Comparison of ENCODE assay signal across 8 cellular contexts in the genomic region with DNA sequence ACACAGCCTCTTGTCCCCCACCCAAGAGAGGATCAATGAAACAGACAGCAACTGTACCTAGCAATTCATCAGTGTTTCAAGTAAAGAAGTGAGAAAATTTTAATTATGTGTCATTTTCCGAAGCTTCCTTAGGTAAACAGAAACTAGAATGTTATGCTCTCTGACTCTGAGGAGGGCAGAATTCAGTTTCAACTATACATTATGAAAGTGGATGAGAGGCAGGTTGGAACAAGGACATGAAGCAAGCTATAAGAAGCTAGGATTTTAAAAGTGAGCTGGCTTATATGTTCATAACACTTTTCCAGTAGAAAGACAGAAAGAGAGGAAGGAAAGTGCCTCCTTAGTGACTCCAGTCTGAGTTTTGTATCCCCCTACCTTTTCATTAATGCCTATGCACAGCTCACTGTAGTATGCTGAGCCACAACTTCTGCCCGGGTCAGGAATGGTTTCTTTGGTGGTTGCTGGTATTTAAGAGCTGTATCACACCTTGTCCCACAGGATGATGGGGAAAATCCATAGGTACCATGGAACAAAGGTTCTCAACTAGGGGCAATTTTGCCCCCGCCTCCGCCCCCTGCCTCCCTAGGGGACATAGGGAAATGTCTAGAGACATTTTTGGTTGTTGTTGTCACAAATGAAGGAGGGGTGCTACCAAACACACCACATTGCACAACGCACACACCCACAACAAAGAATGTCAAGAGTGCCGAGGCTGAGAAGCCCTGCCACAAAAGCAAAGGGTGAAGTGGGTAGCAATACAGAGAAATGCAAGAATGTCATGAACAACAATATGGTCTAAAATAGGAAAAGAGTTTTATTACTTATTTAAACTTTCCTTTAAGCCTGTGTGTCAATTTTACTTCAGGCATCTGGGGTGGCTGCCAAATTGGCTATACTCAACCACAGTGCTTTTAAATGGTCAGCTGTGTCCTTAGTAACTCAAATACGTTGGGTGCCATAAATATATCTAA.
DNase-seq lines count a peak whose midpoint lies in the region; ATAC-seq, FAIRE-seq and TF ChIP-seq lines count a peak whose summit lies in the region.
"Had no signal": no experiment of that assay in that cellular context is flagged by ENCODE, and none has a peak within 500 bp of the region (broad histone marks: within the 10 kb centered on the region; RNA-seq: fewer than 3 reads in every experiment).

No MANE protein-coding gene starts in this region.

- no peak overlapping the region for H3K4me3 Mint-ChIP-seq in astrocyte (ENCODE audit: unreplicated experiment)
- H3K4me3 Mint-ChIP-seq in stimulated activated naive B cell treated with anti-CD40 and anti-IgM and Interleukin-4, amounts not matched to agents 10 μg/mL and 1 μg/mL and 100 μg/mL, for 72 hours: peak overlapping the region in 1 of 2 donors; percentile 42

- no peak for FAIRE-seq in astrocyte (lab: Jason Lieb, UNC)

- no peaks in the 10 kb centered on the region for H3K27me3 ChIP-seq in astrocyte (ENCODE audit: insufficient read depth, low read length)
- H3K27me3 ChIP-seq in gastroesophageal sphincter: no peaks in the 10 kb centered on the region

- peak; percentile 40 for DNase-seq in astrocyte (ENCODE audit: low read depth)
- no peak for DNase-seq in stimulated activated naive B cell treated with anti-CD40 and anti-IgM and Interleukin-4, amounts not matched to agents 10 μg/mL and 1 μg/mL and 100 μg/mL, for 72 hours
- DNase-seq in NCI-H1092 treated with DMSO at 0.1 percent for 48 hours (lab: John Stamatoyannopoulos, UW): no peak
- DNase-seq in GM19240 (ENCODE audit: insufficient read length, low spot score): no peak

- H2AFZ ChIP-seq in astrocyte (ENCODE audit: low read depth, low read length): no peak overlapping the region

- TF ChIP-seq EP300 in gastroesophageal sphincter (IDR thresholded peaks at IDR 0.05): no peak

- H3K4me1 Mint-ChIP-seq in astrocyte (ENCODE audit: low read depth, unreplicated experiment): peaks cover 12% of the 10 kb centered on the region
- H3K4me1 Mint-ChIP-seq in stimulated activated naive B cell treated with anti-CD40 and anti-IgM and Interleukin-4, amounts not matched to agents 10 μg/mL and 1 μg/mL and 100 μg/mL, for 72 hours: peaks cover 14 to 15% of the 10 kb centered on the region in 2 donors

- no peak overlapping the region for H3K27ac ChIP-seq in astrocyte (ENCODE audit: low read depth, low read length)
- peak overlapping the region in 2 of 4 donors; percentile 15 to 32 for H3K27ac ChIP-seq in gastroesophageal sphincter
- H3K27ac ChIP-seq: SK-N-MC had no signal

- peaks cover 8% of the 10 kb centered on the region for H4K20me1 ChIP-seq in astrocyte (ENCODE audit: insufficient read depth, low read length)

- 54 to 56% methylated on average over 4 to 5 of the region's 7 CpGs for WGBS in gastroesophageal sphincter (ENCODE audit: low coverage in 1 of 2), 2 donors

- no peak overlapping the region for H3K9ac ChIP-seq in astrocyte (ENCODE audit: low read length)

- H3K27ac Mint-ChIP-seq in astrocyte (ENCODE audit: unreplicated experiment): no peak overlapping the region
- peak overlapping the region; percentile 53 for H3K27ac Mint-ChIP-seq in stimulated activated naive B cell treated with anti-CD40 and anti-IgM and Interleukin-4, amounts not matched to agents 10 μg/mL and 1 μg/mL and 100 μg/mL, for 72 hours

- H3K4me3 ChIP-seq in astrocyte (ENCODE audit: insufficient read depth, low read depth, low read length) (no peak overlapping the region), gastroesophageal sphincter (no peak overlapping the region)
- H3K4me3 ChIP-seq: SK-N-MC had no signal

- H3K4me2 ChIP-seq in astrocyte (ENCODE audit: low read length): no peak overlapping the region

- no peak for TF ChIP-seq CTCF in astrocyte (IDR thresholded peaks at IDR 0.05; ENCODE audit: insufficient read depth, low read depth, low read length)
- no peak for TF ChIP-seq CTCF in gastroesophageal sphincter (IDR thresholded peaks at IDR 0.05)

- H3K36me3 ChIP-seq in astrocyte (ENCODE audit: insufficient read depth, low read length) (no peaks in the 10 kb centered on the region), gastroesophageal sphincter (no peaks in the 10 kb centered on the region)

- peaks cover 6% of the 10 kb centered on the region for H3K4me1 ChIP-seq in astrocyte (ENCODE audit: insufficient read depth, low read length)
- H3K4me1 ChIP-seq in gastroesophageal sphincter: peaks cover 8 to 56% (median 15%) of the 10 kb centered on the region in 3 donors

- H3K9me3 ChIP-seq in astrocyte (ENCODE audit: insufficient read depth, low read depth, low read length): no peaks in the 10 kb centered on the region
- no peaks in the 10 kb centered on the region for H3K9me3 ChIP-seq in gastroesophageal sphincter

- H3K27me3 Mint-ChIP-seq in astrocyte (ENCODE audit: low read depth, unreplicated experiment): no peaks in the 10 kb centered on the region
- H3K27me3 Mint-ChIP-seq in stimulated activated naive B cell treated with anti-CD40 and anti-IgM and Interleukin-4, amounts not matched to agents 10 μg/mL and 1 μg/mL and 100 μg/mL, for 72 hours: no peaks in the 10 kb centered on the region

- no peaks in the 10 kb centered on the region for H3K79me2 ChIP-seq in astrocyte (ENCODE audit: insufficient read depth, low read length)

- H3K9me3 Mint-ChIP-seq in astrocyte (ENCODE audit: unreplicated experiment): no peaks in the 10 kb centered on the region
- no peaks in the 10 kb centered on the region for H3K9me3 Mint-ChIP-seq in stimulated activated naive B cell treated with anti-CD40 and anti-IgM and Interleukin-4, amounts not matched to agents 10 μg/mL and 1 μg/mL and 100 μg/mL, for 72 hours

- no peaks in the 10 kb centered on the region for H3K36me3 Mint-ChIP-seq in astrocyte (ENCODE audit: low read depth, unreplicated experiment)
- H3K36me3 Mint-ChIP-seq in stimulated activated naive B cell treated with anti-CD40 and anti-IgM and Interleukin-4, amounts not matched to agents 10 μg/mL and 1 μg/mL and 100 μg/mL, for 72 hours: peaks cover 12 to 13% of the 10 kb centered on the region in 2 donors

- no peak for TF ChIP-seq POLR2A in gastroesophageal sphincter (IDR thresholded peaks at IDR 0.05)

- ATAC-seq in GM19324 (IDR thresholded peaks at IDR 0.05; ENCODE audit: low FRiP score, unreplicated experiment) (peak; percentile 61), HG03039 (IDR thresholded peaks at IDR 0.05; ENCODE audit: unreplicated experiment) (peak; percentile 59), gastroesophageal sphincter (no peak)
- peak; percentile 38 to 88 for ATAC-seq in stimulated activated naive B cell treated with anti-CD40 and anti-IgM and Interleukin-4, amounts not matched to agents 10 μg/mL and 1 μg/mL and 100 μg/mL, for 72 hours (replicated peaks)
